8 cellular contexts compared by ENCODE assay signal in the genomic region with DNA sequence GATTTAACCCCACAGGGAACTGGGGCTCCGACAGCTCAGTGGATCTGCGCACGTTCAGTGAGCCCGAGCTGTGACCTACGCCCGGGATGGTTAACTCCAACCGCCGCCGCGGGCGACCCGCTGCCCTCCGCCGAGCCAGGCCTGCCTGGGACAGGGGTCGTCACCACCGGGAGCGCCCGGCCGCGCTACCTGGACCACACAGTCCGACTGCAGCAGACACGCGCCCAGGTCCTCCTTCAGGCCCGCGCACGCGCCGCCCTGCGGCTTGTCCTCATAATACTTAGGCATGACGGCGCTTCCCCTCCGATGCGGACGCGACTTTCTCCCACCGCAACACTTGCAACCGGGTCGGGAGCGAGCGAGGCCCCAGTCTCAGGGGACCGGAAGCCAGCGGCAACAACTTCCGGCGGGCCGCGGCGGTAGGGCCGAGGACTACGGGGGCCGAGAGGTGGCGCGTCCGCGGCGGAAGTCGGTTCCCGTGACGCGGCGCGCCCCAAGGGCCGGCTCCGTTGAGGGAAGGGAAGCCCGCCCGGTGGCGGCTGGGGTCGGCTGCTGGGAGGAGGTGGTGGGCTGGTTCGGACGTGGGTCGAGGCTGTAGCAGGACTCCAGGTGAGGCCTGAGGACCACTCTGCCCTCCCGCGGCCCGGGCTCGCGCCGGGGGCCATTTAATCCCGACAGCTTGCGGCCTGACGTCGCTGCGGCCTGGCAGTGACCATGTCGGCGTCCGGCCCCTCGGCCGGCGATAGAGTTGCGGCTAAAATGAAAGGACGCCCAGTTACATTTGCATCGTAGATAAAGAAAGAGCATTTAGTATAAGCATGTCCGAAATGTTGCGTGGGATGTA. TPM values are rescaled to one million over a fixed set of nuclear protein-coding genes. Genes with fewer than 3 reads are reported as not detected.
DNase-seq lines count a peak whose midpoint lies in the region; ATAC-seq and TF ChIP-seq lines count a peak whose summit lies in the region.

A gene with protein sequence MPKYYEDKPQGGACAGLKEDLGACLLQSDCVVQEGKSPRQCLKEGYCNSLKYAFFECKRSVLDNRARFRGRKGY (minus strand): TSS at position 395 of the 844 bp plus-strand sequence. CDS start 107 bp downstream, at position 288.
A gene with protein sequence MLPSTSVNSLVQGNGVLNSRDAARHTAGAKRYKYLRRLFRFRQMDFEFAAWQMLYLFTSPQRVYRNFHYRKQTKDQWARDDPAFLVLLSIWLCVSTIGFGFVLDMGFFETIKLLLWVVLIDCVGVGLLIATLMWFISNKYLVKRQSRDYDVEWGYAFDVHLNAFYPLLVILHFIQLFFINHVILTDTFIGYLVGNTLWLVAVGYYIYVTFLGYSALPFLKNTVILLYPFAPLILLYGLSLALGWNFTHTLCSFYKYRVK (plus strand): TSS at position 472 of the 844 bp plus-strand sequence. CDS start 1,171 bp downstream, outside the sequence.

- H3K9me3 Mint-ChIP-seq in naive thymus-derived CD8-positive, alpha-beta T cell, result no peaks in the 10 kb centered on the region
- H3K9me3 Mint-ChIP-seq in stimulated activated naive B cell treated with anti-CD40 and anti-IgM and Interleukin-4, amounts not matched to agents 10 μg/mL and 1 μg/mL and 100 μg/mL, for 72 hours, result no peaks in the 10 kb centered on the region

- H3K4me3 Mint-ChIP-seq in naive thymus-derived CD8-positive, alpha-beta T cell, result peak within 1 kb of the TSS; percentile 87 to 97 (median 92)
- peak within 1 kb of the TSS; percentile 91 to 97 for H3K4me3 Mint-ChIP-seq in stimulated activated naive B cell treated with anti-CD40 and anti-IgM and Interleukin-4, amounts not matched to agents 10 μg/mL and 1 μg/mL and 100 μg/mL, for 72 hours

- H3K27ac Mint-ChIP-seq in naive thymus-derived CD8-positive, alpha-beta T cell, result peak within 1 kb of the TSS; percentile 90 to 97 (median 94)
- peak within 1 kb of the TSS; percentile 97 for H3K27ac Mint-ChIP-seq in stimulated activated naive B cell treated with anti-CD40 and anti-IgM and Interleukin-4, amounts not matched to agents 10 μg/mL and 1 μg/mL and 100 μg/mL, for 72 hours

- H3K4me3 ChIP-seq in LNCaP clone FGC (ENCODE audit: low read depth, low read length) (peak within 1 kb of the TSS; percentile 93), fibroblast of mammary gland (ENCODE audit: control insufficient read depth, low read depth, low read length) (peak within 1 kb of the TSS; percentile 85)

- no peaks in the 10 kb centered on the region for H3K27me3 Mint-ChIP-seq in naive thymus-derived CD8-positive, alpha-beta T cell
- H3K27me3 Mint-ChIP-seq in stimulated activated naive B cell treated with anti-CD40 and anti-IgM and Interleukin-4, amounts not matched to agents 10 μg/mL and 1 μg/mL and 100 μg/mL, for 72 hours, result no peaks in the 10 kb centered on the region

- DNase-seq in Daoy (ENCODE audit: low read depth) (peak; percentile 94), GOT3 (lab: John Stamatoyannopoulos, UW) (peak; percentile 65), LNCaP clone FGC (ENCODE audit: low read depth) (peak; percentile 54), RPMI8226 (peak; percentile 93), fibroblast of mammary gland (ENCODE audit: low read depth) (peak; percentile 87)
- DNase-seq in activated T-helper 1 cell treated with anti-CD3 and anti-CD28 coated beads, Interleukin-2, amount 50 U/mL, for 16 hours (ENCODE audit: low read depth in 1 of 2, low spot score in 1 of 2), result peak; percentile 84 to 87
- peak; percentile 79 to 93 (median 88) for DNase-seq in naive thymus-derived CD8-positive, alpha-beta T cell
- DNase-seq in stimulated activated naive B cell treated with anti-CD40 and anti-IgM and Interleukin-4, amounts not matched to agents 10 μg/mL and 1 μg/mL and 100 μg/mL, for 72 hours, result peak; percentile 90

- POLR2A ChIA-PET in naive thymus-derived CD8-positive, alpha-beta T cell (lab: Charles Lee), result interaction anchor here (0.7 to 2.1 kb wide), 13 partner anchors 10 to 728 kb away, joined by 3 to 7 read pairs (median 4); partner anchors contain the start of genes EIF5B, MGAT4A and TXNDC9

- TF ChIP-seq CTCF in LNCaP clone FGC (IDR thresholded peaks at IDR 0.05; ENCODE audit: control insufficient read depth, extremely low read depth, insufficient read depth) (no peak), fibroblast of mammary gland (conservative IDR thresholded peaks at IDR 0.05; ENCODE audit: control insufficient read depth, insufficient read depth, low read depth, low read length) (no peak)

- H3K36me3 Mint-ChIP-seq in naive thymus-derived CD8-positive, alpha-beta T cell, result peaks cover 0 to 43% (median 3%) of the 10 kb centered on the region in 3 donors
- H3K36me3 Mint-ChIP-seq in stimulated activated naive B cell treated with anti-CD40 and anti-IgM and Interleukin-4, amounts not matched to agents 10 μg/mL and 1 μg/mL and 100 μg/mL, for 72 hours, result peaks cover 14 to 19% of the 10 kb centered on the region in 2 donors

- ATAC-seq in naive thymus-derived CD8-positive, alpha-beta T cell, result peak; percentile 84 to 85
- peak; percentile 89 to 91 for ATAC-seq in stimulated activated naive B cell treated with anti-CD40 and anti-IgM and Interleukin-4, amounts not matched to agents 10 μg/mL and 1 μg/mL and 100 μg/mL, for 72 hours (replicated peaks)

- peaks cover 38 to 75% (median 70%) of the 10 kb centered on the region in 4 donors for H3K4me1 Mint-ChIP-seq in naive thymus-derived CD8-positive, alpha-beta T cell
- peaks cover 35 to 55% of the 10 kb centered on the region in 2 donors for H3K4me1 Mint-ChIP-seq in stimulated activated naive B cell treated with anti-CD40 and anti-IgM and Interleukin-4, amounts not matched to agents 10 μg/mL and 1 μg/mL and 100 μg/mL, for 72 hours

RNA-seq across cellular contexts. Expression of the first gene that starts in this region (rescaled TPM):
- total RNA-seq in Daoy (2014; rRNA removed; shearing (Covaris generic)), result 22.3 and 26.1 TPM in 2 replicates
- 10 to 100 TPM; 44.9 to 48.6 TPM for total RNA-seq in naive thymus-derived CD8-positive, alpha-beta T cell
- polyA plus RNA-seq in naive thymus-derived CD8-positive, alpha-beta T cell, result 10 to 100 TPM; 29.8 to 43.8 (median 42.4) TPM

RNA-seq across cellular contexts. Expression of the second gene that starts in this region (rescaled TPM):
- 99.4 and 108 TPM in 2 replicates for total RNA-seq in Daoy (2014; rRNA removed; shearing (Covaris generic))
- total RNA-seq in naive thymus-derived CD8-positive, alpha-beta T cell, result 10 to 100 TPM; 41.3 to 45.1 TPM
- 10 to 100 TPM; 32.1 to 41.7 (median 36.3) TPM for polyA plus RNA-seq in naive thymus-derived CD8-positive, alpha-beta T cell

Comparison
In these comparisons a context has a peak if more than half of its experiments do, and no peak if none do; other contexts are left out.
1. Peak in every context shown above with its lines: DNase-seq, ATAC-seq and H3K4me3 ChIP-seq.